ENCODE assay signal across 14 cellular contexts in genomic region chr3:104916971-104917370, GRCh38.
A peak's percentile ranks its signal among the peaks of the same experiment; 100 is the strongest.
DNase-seq lines count a peak whose midpoint lies in the region; ATAC-seq and TF ChIP-seq lines count a peak whose summit lies in the region.
"Had no signal": no experiment of that assay in that cellular context is flagged by ENCODE, and none has a peak within 500 bp of the region (broad histone marks: within the 10 kb centered on the region; RNA-seq: fewer than 3 reads in every experiment).

No MANE protein-coding gene starts in this region.

- no peak overlapping the region for H3K9ac ChIP-seq in smooth muscle cell (ENCODE audit: low read depth)

- 21% methylated on average over 1 of the region's 1 CpG for WGBS in smooth muscle cell (ENCODE audit: low lambda C conversion rate)

- H3K27me3 ChIP-seq in SJSA1 (replicated peaks): no peaks in the 10 kb centered on the region
- H3K27me3 ChIP-seq in smooth muscle cell (ENCODE audit: low read depth): no peaks in the 10 kb centered on the region

- H3K4me3 ChIP-seq in SJSA1 (no peak overlapping the region), fibroblast of villous mesenchyme (ENCODE audit: low read depth, low read length) (no peak overlapping the region), smooth muscle cell (no peak overlapping the region)

- H2AFZ ChIP-seq in smooth muscle cell (ENCODE audit: low read depth): peak overlapping the region; percentile 45

- TF ChIP-seq CTCF in fibroblast of villous mesenchyme (IDR thresholded peaks at IDR 0.05; ENCODE audit: insufficient read depth, low read depth, low read length): no peak
- TF ChIP-seq CTCF in smooth muscle cell (IDR thresholded peaks at IDR 0.05; ENCODE audit: borderline replicate concordance, insufficient read depth, poor library complexity, severe bottlenecking): no peak

- H3F3A ChIP-seq in smooth muscle cell (ENCODE audit: low read depth): no peaks in the 10 kb centered on the region

- no peaks in the 10 kb centered on the region for H4K20me1 ChIP-seq in smooth muscle cell (ENCODE audit: low read depth)

- H3K4me1 ChIP-seq in SJSA1 (replicated peaks) (peaks cover 13% of the 10 kb centered on the region), smooth muscle cell (ENCODE audit: low read depth) (peaks cover 3% of the 10 kb centered on the region)

- H3K27ac ChIP-seq in SJSA1: peak overlapping the region; percentile 16; the same call in 1 of the 2 replicates
- peak overlapping the region; percentile 68 for H3K27ac ChIP-seq in smooth muscle cell (ENCODE audit: low read depth)
- no peak overlapping the region for H3K27ac ChIP-seq in substantia nigra (ENCODE audit: low read depth, low read length, poor library complexity, severe bottlenecking)
- H3K27ac ChIP-seq: C4-2B had no signal

- no peaks in the 10 kb centered on the region for H3K79me2 ChIP-seq in smooth muscle cell (ENCODE audit: low read depth)

- peak; percentile 58 for DNase-seq in EL
- DNase-seq in SJSA1 (ENCODE audit: low read depth in 1 of 2, low spot score in 2 of 2): peak in 1 of 2 experiments; percentile 6
- DNase-seq in fibroblast of villous mesenchyme (ENCODE audit: low read depth): peak; percentile 69
- DNase-seq in smooth muscle cell (lab: John Stamatoyannopoulos, UW; ENCODE audit: unreplicated experiment): no peak
- DNase-seq in substantia nigra (lab: John Stamatoyannopoulos, UW): no peak
- DNase-seq: H9, NCI-H146, NCI-H2081 treated with DMSO at 0.1 percent for 48 hours, NCI-H226, NCI-H526 treated with DMSO at 0.1 percent for 48 hours, RPMI8226 had no signal

- no peaks in the 10 kb centered on the region for H3K9me3 ChIP-seq in SJSA1 (replicated peaks)
- H3K9me3 ChIP-seq in smooth muscle cell (replicated peaks; ENCODE audit: low read depth): no peaks in the 10 kb centered on the region

- H3K36me3 ChIP-seq in SJSA1 (no peaks in the 10 kb centered on the region), smooth muscle cell (ENCODE audit: low read depth) (no peaks in the 10 kb centered on the region)

- H3K4me2 ChIP-seq in smooth muscle cell: peak overlapping the region; percentile 32

- no peak for ATAC-seq in GM21576 (IDR thresholded peaks at IDR 0.05; ENCODE audit: unreplicated experiment)
- ATAC-seq in GM21423 (IDR thresholded peaks at IDR 0.05; ENCODE audit: unreplicated experiment): no peak

Comparison
In these comparisons a context has a peak if more than half of its experiments do, and no peak if none do; other contexts are left out.
1. DNase-seq: peak in EL (single experiment) and fibroblast of villous mesenchyme (single experiment); none in smooth muscle cell (single experiment) and substantia nigra (0 of 49).